Comparison of ENCODE assay signal across 10 cellular contexts in genomic region chr15:60363024-60363674, GRCh38. TPM values are rescaled to one million over a fixed set of nuclear protein-coding genes. Genes with fewer than 3 reads are reported as not detected.
A peak's percentile ranks its signal among the peaks of the same experiment; 100 is the strongest.
DNase-seq lines count a peak whose midpoint lies in the region; ATAC-seq and TF ChIP-seq lines count a peak whose summit lies in the region.
"Had no signal": no experiment of that assay in that cellular context is flagged by ENCODE, and none has a peak within 500 bp of the region (broad histone marks: within the 10 kb centered on the region; RNA-seq: fewer than 3 reads in every experiment).

No MANE protein-coding gene starts in this region.

- H3K4me3 ChIP-seq in ACC112 (ENCODE audit: low read depth, low read length): no peak overlapping the region
- H3K4me3 ChIP-seq: lung had no signal

- H3K27ac Mint-ChIP-seq in brain: peak overlapping the region; percentile 3 to 89 (median 82)

- TF ChIP-seq CTCF in brain (conservative IDR thresholded peaks at IDR 0.05): no peak

- H3K79me2 ChIP-seq in ACC112 (ENCODE audit: control insufficient read depth, insufficient read depth, low read length, unreplicated experiment): peaks cover 66% of the 10 kb centered on the region

- no peak overlapping the region for H2AFZ ChIP-seq in ACC112 (ENCODE audit: low read length, unreplicated experiment)

- ATAC-seq in GM21825 (IDR thresholded peaks at IDR 0.05; ENCODE audit: unreplicated experiment) (no peak), GM18517 (IDR thresholded peaks at IDR 0.05; ENCODE audit: unreplicated experiment) (no peak), GM19328 (IDR thresholded peaks at IDR 0.05; ENCODE audit: unreplicated experiment) (no peak)

- no peaks in the 10 kb centered on the region for H3K27me3 Mint-ChIP-seq in brain

- peaks cover 19% of the 10 kb centered on the region for H3K36me3 Mint-ChIP-seq in brain

- H3K36me3 ChIP-seq in ACC112 (ENCODE audit: insufficient read depth, low read length): peaks cover 62% of the 10 kb centered on the region

- peaks cover 3 to 7% (median 5%) of the 10 kb centered on the region in 5 experiments for H3K9me3 Mint-ChIP-seq in brain

- H3K4me3 Mint-ChIP-seq in brain: peak overlapping the region in 2 of 5 experiments; percentile 18 to 42

- H3K27ac ChIP-seq in ACC112 (ENCODE audit: low read depth, low read length): peak overlapping the region; percentile 91

- no peaks in the 10 kb centered on the region for H3K27me3 ChIP-seq in ACC112 (ENCODE audit: insufficient read depth, low read length)

- peaks cover 43% of the 10 kb centered on the region for H3K4me1 Mint-ChIP-seq in brain

- H3K4me1 ChIP-seq in ACC112 (ENCODE audit: control insufficient read depth, insufficient read depth, low read length, unreplicated experiment): peaks cover 67% of the 10 kb centered on the region

- DNase-seq in EH (ENCODE audit: low read depth) (peak; percentile 31), myocyte (ENCODE audit: low read depth) (peak; percentile 53), NCI-H2029 treated with DMSO at 0.1 percent for 48 hours (lab: John Stamatoyannopoulos, UW) (no peak)
- DNase-seq: activated gamma-delta T cell had no signal

RNA-seq across cellular contexts. Expression of gene ANXA2, which starts 34.6 kb away (rescaled TPM):
- polyA plus RNA-seq in brain (ENCODE audit: insufficient read depth, low read depth, low replicate concordance): 439 TPM
- total RNA-seq in myocyte: 1,048 and 1,291 TPM in 2 replicates
- 2,760 TPM for polyA plus RNA-seq in myocyte (2012)
